16 cellular contexts compared by ENCODE assay signal in the genomic region with DNA sequence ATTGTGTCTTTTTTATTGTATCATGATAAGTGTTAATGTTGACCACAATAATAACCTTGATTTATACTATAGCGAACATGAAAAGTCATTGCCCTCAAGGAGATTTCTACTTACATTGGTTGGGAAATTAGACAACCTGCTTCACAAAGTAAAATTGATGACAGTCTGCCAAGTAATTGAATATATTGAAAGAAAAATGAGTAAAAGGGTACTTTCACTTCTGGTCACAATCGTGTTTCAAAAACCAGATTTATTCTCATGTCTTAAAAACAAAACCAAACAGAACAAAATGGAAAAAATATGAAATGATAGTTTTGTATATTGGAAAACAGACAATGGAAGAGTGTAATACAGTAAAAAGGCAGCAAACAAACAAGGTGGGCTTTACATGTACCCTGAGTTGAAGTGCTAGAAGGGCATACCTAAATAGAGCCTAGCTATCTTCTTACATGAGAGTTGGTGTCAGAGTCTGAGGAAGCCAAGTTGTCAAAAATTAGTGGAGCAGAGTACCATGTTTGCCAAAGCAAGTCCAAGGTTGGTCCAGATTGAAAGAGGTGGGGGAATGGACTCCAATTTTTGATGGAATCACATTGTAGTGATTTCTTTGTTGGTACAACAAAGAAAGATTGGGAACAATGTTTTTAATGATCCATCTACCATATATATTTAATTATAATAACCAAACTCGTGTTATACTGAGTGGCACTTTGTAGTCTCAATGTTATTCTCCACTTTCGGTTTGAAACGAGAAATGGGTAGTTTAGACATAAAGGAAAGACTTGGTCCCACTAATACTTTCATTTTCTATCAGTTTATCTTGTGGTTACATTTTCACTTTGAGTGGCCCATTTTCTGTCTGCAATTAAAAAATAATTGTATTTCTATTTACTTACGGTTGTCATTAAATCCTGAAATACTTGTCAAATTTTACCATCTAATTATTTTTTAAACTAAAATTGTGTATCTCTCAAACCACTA.
DNase-seq lines count a peak whose midpoint lies in the region; ATAC-seq and TF ChIP-seq lines count a peak whose summit lies in the region.
"Had no signal": no experiment of that assay in that cellular context is flagged by ENCODE, and none has a peak within 500 bp of the region (broad histone marks: within the 10 kb centered on the region; RNA-seq: fewer than 3 reads in every experiment).

No MANE protein-coding gene starts in this region.

- no peak overlapping the region for H3K4me3 ChIP-seq in coronary artery
- H3K4me3 ChIP-seq: prostate gland had no signal

- peak; percentile 3 for DNase-seq in GM13976 (ENCODE audit: low spot score)
- DNase-seq in NCI-H2107 treated with DMSO at 0.1 percent for 48 hours (lab: John Stamatoyannopoulos, UW; ENCODE audit: unreplicated experiment), result no peak
- no peak for DNase-seq in AG20443 (ENCODE audit: low spot score)
- no peak for DNase-seq in retina
- no peak for DNase-seq in coronary artery (ENCODE audit: low spot score)
- DNase-seq: activated CD4-positive, CD25-positive, alpha-beta regulatory T cell treated with anti-CD3 and anti-CD28 coated beads, Interleukin-2, amount 50 U/mL, for 72 hours; activated T-cell treated with anti-CD3 and anti-CD28 coated beads, Interleukin-2, amount 50 U/mL, for 1 hour; NCI-H1436; NCI-H524; RPMI8226; stimulated activated CD4-positive, alpha-beta T cell treated with anti-CD3 and anti-CD28 coated beads, Interleukin-15, amount 100 ng/mL, for 24 hours had no signal

- in situ Hi-C loops in GM13976 (cut with MboI; ENCODE audit: low sequenced_read_pairs, unreplicated experiment), result no loop called here

- TF ChIP-seq CTCF in GM13976 (IDR thresholded peaks at IDR 0.05; ENCODE audit: borderline replicate concordance, control extremely low read depth, extremely low read depth, insufficient read depth, missing control alignments) (no peak), coronary artery (IDR thresholded peaks at IDR 0.05) (no peak)

- no peak overlapping the region for H3K27ac ChIP-seq in coronary artery
- H3K27ac ChIP-seq: prostate gland had no signal

- ATAC-seq in GM19395 (IDR thresholded peaks at IDR 0.05; ENCODE audit: unreplicated experiment), result peak; percentile 88
- ATAC-seq in HG02678 (IDR thresholded peaks at IDR 0.05; ENCODE audit: unreplicated experiment), result peak; percentile 80
- ATAC-seq in HG03196 (IDR thresholded peaks at IDR 0.05; ENCODE audit: unreplicated experiment), result peak; percentile 82
- ATAC-seq: left lobe of liver had no signal
